In genomic region chr2:127410871-127411396, GRCh38 we compare ENCODE assay signal across 9 cellular contexts. TPM values are rescaled to one million over a fixed set of nuclear protein-coding genes. Genes with fewer than 3 reads are reported as not detected.
DNase-seq lines count a peak whose midpoint lies in the region; ATAC-seq lines count a peak whose summit lies in the region.
"Had no signal": no experiment of that assay in that cellular context is flagged by ENCODE, and none has a peak within 500 bp of the region (broad histone marks: within the 10 kb centered on the region; RNA-seq: fewer than 3 reads in every experiment).

No MANE protein-coding gene starts in this region.

- H3K4me1 Mint-ChIP-seq in stimulated activated naive CD8-positive, alpha-beta T cell treated with anti-CD3 and anti-CD28 coated beads, Interleukin-15, Interleukin-2, amounts not matched to agents 100 ng/mL and 50 ng/mL, for 24 hours (ENCODE audit: low read depth), result peaks cover 58% of the 10 kb centered on the region

- peak overlapping the region; percentile 90 for H3K27ac Mint-ChIP-seq in stimulated activated naive CD8-positive, alpha-beta T cell treated with anti-CD3 and anti-CD28 coated beads, Interleukin-15, Interleukin-2, amounts not matched to agents 100 ng/mL and 50 ng/mL, for 24 hours

- no peaks in the 10 kb centered on the region for H3K9me3 Mint-ChIP-seq in stimulated activated naive CD8-positive, alpha-beta T cell treated with anti-CD3 and anti-CD28 coated beads, Interleukin-15, Interleukin-2, amounts not matched to agents 100 ng/mL and 50 ng/mL, for 24 hours

- H3K27ac ChIP-seq in epithelial cell of prostate, result peak overlapping the region; percentile 56
- H3K27ac ChIP-seq: BLaER1 had no signal

- ATAC-seq in HG02610 (IDR thresholded peaks at IDR 0.05; ENCODE audit: unreplicated experiment), result peak; percentile 75

- H3K27me3 Mint-ChIP-seq in stimulated activated naive CD8-positive, alpha-beta T cell treated with anti-CD3 and anti-CD28 coated beads, Interleukin-15, Interleukin-2, amounts not matched to agents 100 ng/mL and 50 ng/mL, for 24 hours, result peaks cover 10% of the 10 kb centered on the region

- peak overlapping the region; percentile 51 for H3K4me3 Mint-ChIP-seq in stimulated activated naive CD8-positive, alpha-beta T cell treated with anti-CD3 and anti-CD28 coated beads, Interleukin-15, Interleukin-2, amounts not matched to agents 100 ng/mL and 50 ng/mL, for 24 hours

- no peaks in the 10 kb centered on the region for H3K36me3 Mint-ChIP-seq in stimulated activated naive CD8-positive, alpha-beta T cell treated with anti-CD3 and anti-CD28 coated beads, Interleukin-15, Interleukin-2, amounts not matched to agents 100 ng/mL and 50 ng/mL, for 24 hours (ENCODE audit: low read depth)

- peak; percentile 13 for DNase-seq in NOMO-1 treated with DMSO at 0.1 percent for 48 hours (lab: John Stamatoyannopoulos, UW; ENCODE audit: unreplicated experiment)
- no peak for DNase-seq in NOMO-1 treated with dmso at 0.1 percent for 144 hours (lab: John Stamatoyannopoulos, UW; ENCODE audit: unreplicated experiment)
- peak; percentile 72 for DNase-seq in RPMI7951 (ENCODE audit: low read depth)
- no peak for DNase-seq in epithelial cell of prostate (ENCODE audit: low read depth, low spot score)
- no peak for DNase-seq in stimulated activated CD4-positive, alpha-beta T cell treated with anti-CD3 and anti-CD28 coated beads, Interleukin-2, amount 100 ng/mL, for 48 hours
- DNase-seq in NCI-H1092 (lab: John Stamatoyannopoulos, UW), result no peak

RNA-seq across cellular contexts. Expression of gene PROC, which starts 7.3 kb away (rescaled TPM):
- total RNA-seq in RPMI7951 (2014; rRNA removed; shearing (Covaris generic)), result 0.48 TPM in 1 of 2 replicates, not detected in the other

RNA-seq across cellular contexts. Expression of gene MAP3K2, which starts 23.2 kb away (rescaled TPM):
- total RNA-seq in RPMI7951 (2014; rRNA removed; shearing (Covaris generic)), result 27.0 and 31.5 TPM in 2 replicates

Comparison
In these comparisons a context has a peak if more than half of its experiments do, and no peak if none do; other contexts are left out.
1. DNase-seq: peak in NOMO-1 treated with DMSO at 0.1 percent for 48 hours (single experiment) and RPMI7951 (single experiment); none in NOMO-1 treated with dmso at 0.1 percent for 144 hours (single experiment), epithelial cell of prostate (single experiment), stimulated activated CD4-positive, alpha-beta T cell treated with anti-CD3 and anti-CD28 coated beads, Interleukin-2, amount 100 ng/mL, for 48 hours (0 of 2) and NCI-H1092 (single experiment).